Comparison of ENCODE assay signal across 10 cellular contexts in the genomic region with DNA sequence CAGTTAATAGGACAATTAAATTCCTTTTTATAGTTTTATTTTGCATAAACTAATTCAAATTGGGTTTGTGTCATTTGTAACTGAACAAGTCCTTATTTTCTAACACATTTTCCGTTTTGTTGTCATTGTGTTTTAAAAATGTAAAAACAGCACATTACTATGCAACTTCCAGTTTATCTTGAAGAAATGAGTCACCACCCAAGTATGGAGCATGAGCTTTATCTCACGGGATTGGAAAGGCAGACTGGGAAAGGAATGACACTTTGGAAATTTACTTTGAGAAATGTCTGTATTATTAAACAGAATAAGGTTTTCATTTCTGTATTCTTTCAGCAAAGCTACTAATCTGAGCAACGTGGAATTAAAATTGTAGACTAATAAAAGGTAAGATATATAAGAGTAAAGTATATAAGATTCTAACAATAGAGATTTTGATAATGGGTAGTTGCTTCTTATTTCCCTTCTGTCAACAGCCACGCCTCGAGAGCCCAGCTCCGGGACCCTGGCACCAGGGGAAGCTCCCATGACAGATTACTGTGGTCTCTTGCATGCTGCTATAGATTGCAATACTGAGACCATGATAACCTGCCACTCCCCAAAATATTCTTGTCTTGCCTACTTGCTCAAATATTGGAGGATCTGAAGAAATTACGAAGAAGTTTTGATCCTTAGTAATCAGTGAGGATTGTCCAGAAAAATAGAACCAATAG.
DNase-seq lines count a peak whose midpoint lies in the region; ATAC-seq and TF ChIP-seq lines count a peak whose summit lies in the region.
"Had no signal": no experiment of that assay in that cellular context is flagged by ENCODE, and none has a peak within 500 bp of the region (broad histone marks: within the 10 kb centered on the region; RNA-seq: fewer than 3 reads in every experiment).

No MANE protein-coding gene starts in this region.

- no peaks in the 10 kb centered on the region for H3K79me1 ChIP-seq in mesenchymal stem cell (replicated peaks; ENCODE audit: low read length, poor library complexity, severe bottlenecking)

- TF ChIP-seq CTCF in choroid plexus epithelial cell (conservative IDR thresholded peaks at IDR 0.05; ENCODE audit: low read depth, low read length), result no peak
- no peak for TF ChIP-seq CTCF in lower lobe of right lung (IDR thresholded peaks at IDR 0.05)

- no peak overlapping the region for H2BK12ac ChIP-seq in mesenchymal stem cell (ENCODE audit: low read length in 2 of 2)

- peaks cover 10% of the 10 kb centered on the region; the same call in 1 of the 2 replicates for H3K4me1 ChIP-seq in HUES48 (ENCODE audit: control insufficient read depth, insufficient read depth, low read length)
- H3K4me1 ChIP-seq in mesenchymal stem cell (ENCODE audit: control insufficient read depth, insufficient read depth, low read depth, low read length), result no peaks in the 10 kb centered on the region
- no peaks in the 10 kb centered on the region for H3K4me1 ChIP-seq in lower lobe of right lung

- H2BK15ac ChIP-seq in mesenchymal stem cell (ENCODE audit: low read depth, poor library complexity, severe bottlenecking), result no peak overlapping the region

- no peak overlapping the region for H3K23ac ChIP-seq in mesenchymal stem cell (ENCODE audit: low read length in 2 of 2)

- H3K4ac ChIP-seq in mesenchymal stem cell (ENCODE audit: low read depth in 1 of 2, low read length in 2 of 2), result no peak overlapping the region

- no peak overlapping the region for H4K8ac ChIP-seq in mesenchymal stem cell (ENCODE audit: low read length)

- 34% methylated on average over 4 of the region's 7 CpGs for WGBS in mesenchymal stem cell

- H3K18ac ChIP-seq in mesenchymal stem cell (ENCODE audit: low read depth in 1 of 2, low read length in 2 of 2), result no peak overlapping the region

- H3K27me3 ChIP-seq in HUES48 (ENCODE audit: control insufficient read depth, insufficient read depth, low read length), result no peaks in the 10 kb centered on the region
- H3K27me3 ChIP-seq in mesenchymal stem cell (ENCODE audit: control insufficient read depth in 1 of 2, insufficient read depth in 1 of 2, low read length in 2 of 2), result no peaks in the 10 kb centered on the region
- H3K27me3 ChIP-seq in lower lobe of right lung (ENCODE audit: low read depth), result no peaks in the 10 kb centered on the region

- peak overlapping the region; percentile 26 for H3K27ac ChIP-seq in HUES48 (ENCODE audit: low read depth, low read length)
- H3K27ac ChIP-seq in mesenchymal stem cell (ENCODE audit: low read length, poor library complexity, severe bottlenecking), result no peak overlapping the region
- H3K27ac ChIP-seq in lower lobe of right lung, result no peak overlapping the region

- H3K9ac ChIP-seq in HUES48 (ENCODE audit: low read depth, low read length), result no peak overlapping the region
- peak overlapping the region; percentile 7 for H3K9ac ChIP-seq in mesenchymal stem cell (ENCODE audit: low read length)

- no peak overlapping the region for H4K91ac ChIP-seq in mesenchymal stem cell (ENCODE audit: low read length)

- H3K9me3 ChIP-seq in HUES48 (ENCODE audit: control insufficient read depth, insufficient read depth, low read length), result no peaks in the 10 kb centered on the region
- no peaks in the 10 kb centered on the region for H3K9me3 ChIP-seq in mesenchymal stem cell (ENCODE audit: control insufficient read depth, low read length)
- H3K9me3 ChIP-seq in lower lobe of right lung, result no peaks in the 10 kb centered on the region

- H3K4me2 ChIP-seq in mesenchymal stem cell (ENCODE audit: low read length, poor library complexity, severe bottlenecking), result no peak overlapping the region

- H2AK5ac ChIP-seq in mesenchymal stem cell (ENCODE audit: low read length, severe bottlenecking), result no peak overlapping the region

- no peak overlapping the region for H2BK120ac ChIP-seq in mesenchymal stem cell (ENCODE audit: low read depth, low read length)

- H3K36me3 ChIP-seq in HUES48 (ENCODE audit: control insufficient read depth, insufficient read depth, low read length) (no peaks in the 10 kb centered on the region), mesenchymal stem cell (ENCODE audit: control insufficient read depth in 1 of 2, insufficient read depth in 2 of 2, low read depth in 1 of 2, low read length in 2 of 2) (no peaks in the 10 kb centered on the region), lower lobe of right lung (no peaks in the 10 kb centered on the region)

- intact Hi-C loops in lower lobe of right lung (cut with DNase I), result no loop called here

- no peak for ATAC-seq in lower lobe of right lung

- H3K4me3 ChIP-seq in HUES48 (ENCODE audit: low read depth, low read length) (no peak overlapping the region), choroid plexus epithelial cell (ENCODE audit: low read depth, low read length) (no peak overlapping the region), mesenchymal stem cell (ENCODE audit: insufficient read depth in 1 of 2, low read depth in 1 of 2, low read length in 2 of 2) (no peak overlapping the region), lower lobe of right lung (no peak overlapping the region)

- H2AFZ ChIP-seq in mesenchymal stem cell (ENCODE audit: low read depth, low read length), result no peak overlapping the region

- H2BK5ac ChIP-seq in mesenchymal stem cell (ENCODE audit: low read depth, low read length, poor library complexity, severe bottlenecking), result no peak overlapping the region

- DNase-seq in AG08396 (ENCODE audit: low spot score) (peak; percentile 27), choroid plexus epithelial cell (ENCODE audit: low read depth) (peak; percentile 84), mesenchymal stem cell (peak; percentile 84), NOMO-1 (lab: John Stamatoyannopoulos, UW; ENCODE audit: unreplicated experiment in 2 of 2) (no peak), SKM-1 treated with dmso at 0.1 percent for 144 hours (lab: John Stamatoyannopoulos, UW; ENCODE audit: unreplicated experiment) (no peak), lower lobe of right lung (no peak), DMS53 (lab: John Stamatoyannopoulos, UW) (no peak)
- DNase-seq: CD4-positive, alpha-beta memory T cell; stimulated activated naive CD4-positive, alpha-beta T cell had no signal

- no peak overlapping the region for H3K14ac ChIP-seq in mesenchymal stem cell (ENCODE audit: low read length in 2 of 2)

Comparison
In these comparisons a context has a peak if more than half of its experiments do, and no peak if none do; other contexts are left out.
1. DNase-seq: peak in AG08396 (single experiment), choroid plexus epithelial cell (single experiment) and mesenchymal stem cell (single experiment); none in NOMO-1 (0 of 2), SKM-1 treated with dmso at 0.1 percent for 144 hours (single experiment), lower lobe of right lung (single experiment) and DMS53 (single experiment).